26 cellular contexts compared by ENCODE assay signal in the genomic region with DNA sequence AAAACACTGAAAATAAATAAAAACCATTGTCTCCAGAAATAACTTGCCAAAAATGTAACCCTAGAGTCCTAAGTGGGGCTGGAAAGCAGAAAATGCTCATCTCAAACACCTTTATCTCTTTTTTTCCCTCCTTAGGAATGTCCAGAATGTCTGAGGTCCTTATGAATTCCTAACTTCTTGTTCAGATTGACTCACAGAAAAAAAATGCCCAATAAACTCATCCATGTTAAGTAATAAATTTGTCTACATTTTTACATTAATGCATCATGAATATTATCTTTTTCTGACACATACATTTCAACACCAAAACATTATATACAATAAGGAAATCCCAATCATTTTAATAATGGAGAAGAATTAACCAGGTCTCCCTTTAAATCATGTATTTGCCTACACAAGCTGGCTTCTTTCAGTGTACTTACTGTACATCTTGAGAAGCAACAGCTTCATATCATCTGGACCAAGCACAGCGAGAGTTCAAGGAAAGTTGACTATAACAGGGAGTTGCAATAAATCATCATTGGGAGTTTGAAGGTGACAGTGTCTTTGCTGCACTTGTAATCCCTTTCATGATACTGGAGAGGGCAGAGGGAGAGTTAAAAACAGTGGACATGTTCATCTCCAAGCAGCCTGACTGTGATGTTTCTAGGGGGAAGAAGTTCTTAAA.
A peak's percentile ranks its signal among the peaks of the same experiment; 100 is the strongest.
DNase-seq lines count a peak whose midpoint lies in the region; ATAC-seq and TF ChIP-seq lines count a peak whose summit lies in the region.
"Had no signal": no experiment of that assay in that cellular context is flagged by ENCODE, and none has a peak within 500 bp of the region (broad histone marks: within the 10 kb centered on the region; RNA-seq: fewer than 3 reads in every experiment).

No MANE protein-coding gene starts in this region.

- H3K9me3 ChIP-seq in IMR-90 (ENCODE audit: control insufficient read depth, insufficient read depth, low read length), result no peaks in the 10 kb centered on the region
- no peaks in the 10 kb centered on the region for H3K9me3 ChIP-seq in tibial nerve
- H3K9me3 ChIP-seq: esophagus squamous epithelium, HAP-1, Peyer's patch, uterus had no signal

- peak overlapping the region; percentile 80 for H4K91ac ChIP-seq in IMR-90 (ENCODE audit: insufficient read depth, low read depth, low read length)

- POLR2A ChIA-PET in IMR-90 (lab: Charles Lee; ENCODE audit: unreplicated experiment), result no interaction called here

- H3K14ac ChIP-seq in IMR-90 (replicated peaks; ENCODE audit: low read depth, low read length), result peak overlapping the region; percentile 32

- no CpG with 5 or more reads among the region's 1 CpG for WGBS in IMR-90 (ENCODE audit: extremely low coverage in 2 of 2, insufficient read length in 1 of 2), 2 experiments
- 74 to 89% methylated on average over 1 of the region's 1 CpG for WGBS in tibial nerve, 2 donors

- peak overlapping the region; percentile 52; the same call in 1 of the 2 replicates for H4K5ac ChIP-seq in IMR-90 (ENCODE audit: low read depth, low read length)

- DNase-seq in AG10803 (ENCODE audit: low read depth) (peak; percentile 84), IMR-90 (peak; percentile 67), cardiac fibroblast (ENCODE audit: low read depth in 2 of 2) (peak; percentile 55 to 82), left kidney (ENCODE audit: low read depth, low spot score) (peak; percentile 48), GM13976 (ENCODE audit: low spot score) (no peak), tibial nerve (ENCODE audit: low spot score in 2 of 2) (no peak)
- DNase-seq: ACHN; activated CD4-positive, alpha-beta T cell treated with anti-CD3 and anti-CD28 coated beads for 48 hours; activated CD8-positive, alpha-beta memory T cell treated with anti-CD3 and anti-CD28 coated beads, Interleukin-2, amount 10 ng/mL, durations not matched to agents 7 days and 5 days; aorta; C1 segment of cervical spinal cord; effector CD8-positive, alpha-beta T cell; esophagus squamous epithelium; head of caudate nucleus; left ventricle myocardium superior; NCI-H1417 treated with DMSO at 0.1 percent for 48 hours; NCI-H510A; NK-92 treated with Interleukin-12 subunit alpha and Interleukin-12 subunit beta, amount 100 ng/mL, for 24 hours; Peyer's patch; stimulated activated CD4-positive, alpha-beta T cell treated with anti-CD3 and anti-CD28 coated beads, Interleukin-1b, Interleukin-23, amount 100 ng/mL, for 48 hours; substantia nigra; T-helper 2 cell; uterus had no signal

- no peak overlapping the region for H3K9ac ChIP-seq in IMR-90 (ENCODE audit: low read depth, low read length)

- H3K27ac ChIP-seq in IMR-90 (ENCODE audit: insufficient read depth, low read length) (peak overlapping the region; percentile 34; the same call in 1 of the 2 replicates), tibial nerve (no peak overlapping the region)
- H3K27ac ChIP-seq: esophagus squamous epithelium, Peyer's patch, uterus had no signal

- H4K20me1 ChIP-seq in IMR-90 (ENCODE audit: insufficient read depth, low read length), result no peaks in the 10 kb centered on the region

- H3K79me1 ChIP-seq in IMR-90 (ENCODE audit: low read depth in 1 of 2, low read length in 2 of 2), result no peaks in the 10 kb centered on the region

- no peak overlapping the region for H2AFZ ChIP-seq in IMR-90 (replicated peaks; ENCODE audit: low read length, poor library complexity)

- H3K23ac ChIP-seq in IMR-90 (ENCODE audit: low read depth, low read length), result peak overlapping the region; percentile 63; the same call in 1 of the 2 replicates

- TF ChIP-seq POLR2A in IMR-90 (IDR thresholded peaks at IDR 0.05; ENCODE audit: low read depth, low read length) (no peak), tibial nerve (IDR thresholded peaks at IDR 0.05) (no peak)

- H3K18ac ChIP-seq in IMR-90 (ENCODE audit: low read depth, low read length), result peak overlapping the region; percentile 72; the same call in 1 of the 2 replicates

- no peak for TF ChIP-seq EP300 in tibial nerve (IDR thresholded peaks at IDR 0.05)

- BruUV-seq in IMR-90 (replicated peaks; lab: Mats Ljungman, UMichigan), result no TSS peak

- H3K27me3 ChIP-seq in IMR-90 (ENCODE audit: control insufficient read depth, insufficient read depth, low read length) (no peaks in the 10 kb centered on the region), tibial nerve (no peaks in the 10 kb centered on the region)
- H3K27me3 ChIP-seq: esophagus squamous epithelium, Peyer's patch, uterus had no signal

- peak overlapping the region; percentile 87 for H2BK120ac ChIP-seq in IMR-90 (ENCODE audit: low read depth, low read length)

- H4K8ac ChIP-seq in IMR-90 (ENCODE audit: low read depth in 2 of 2, low read length in 2 of 2), result peak overlapping the region; percentile 58 to 88

- CTCF ChIA-PET in IMR-90 (lab: Yijun Ruan, JAX), result no interaction called here

- dilution Hi-C loops in IMR-90 (cut with HindIII; ENCODE audit: low sequenced_read_pairs, unreplicated experiment), result no loop called here

- intact Hi-C loops in IMR-90 (cut with micrococcal nuclease), result loop anchor here (5.0 to 10.0 kb wide), 2 partner anchors 90 to 1583 kb away; partner anchors contain the start of gene ADAMTS1

- H3K4me1 ChIP-seq in IMR-90 (ENCODE audit: control insufficient read depth, insufficient read depth, low read length) (peaks cover 21% of the 10 kb centered on the region; the same call in 1 of the 2 replicates), tibial nerve (peaks cover 0 to under 1% (median 0%) of the 10 kb centered on the region in 4 donors)
- H3K4me1 ChIP-seq: esophagus squamous epithelium, HAP-1, Peyer's patch, uterus had no signal

- H3K4ac ChIP-seq in IMR-90 (ENCODE audit: low read depth, low read length), result peak overlapping the region; percentile 56; the same call in 1 of the 2 replicates

- no peaks in the 10 kb centered on the region for H3K36me3 ChIP-seq in IMR-90 (ENCODE audit: control insufficient read depth, insufficient read depth, low read length)
- no peaks in the 10 kb centered on the region for H3K36me3 ChIP-seq in tibial nerve
- H3K36me3 ChIP-seq: esophagus squamous epithelium, HAP-1, Peyer's patch, uterus had no signal

- peak overlapping the region; percentile 88 for H2BK20ac ChIP-seq in IMR-90 (ENCODE audit: low read depth, low read length)

- H3K56ac ChIP-seq in IMR-90 (ENCODE audit: extremely low read depth, insufficient read depth, low read length), result peak overlapping the region; percentile 78

- H3K4me3 ChIP-seq in AG10803 (ENCODE audit: low read length), result no peak overlapping the region
- no peak overlapping the region for H3K4me3 ChIP-seq in IMR-90 (ENCODE audit: insufficient read depth, low read depth, low read length)
- H3K4me3 ChIP-seq in cardiac fibroblast (replicated peaks in 1 of 2; ENCODE audit: low read depth in 2 of 2, low read length in 2 of 2), result no peak overlapping the region
- no peak overlapping the region for H3K4me3 ChIP-seq in tibial nerve
- H3K4me3 ChIP-seq: esophagus squamous epithelium, HAP-1, Peyer's patch, uterus had no signal

- in situ Hi-C loops in IMR-90 (cut with MboI; ENCODE audit: low sequenced_read_pairs), result no loop called here
- in situ Hi-C loops in GM13976 (cut with MboI; ENCODE audit: low sequenced_read_pairs, unreplicated experiment), result no loop called here

- peak; percentile 8; the same call in 1 of the 2 replicates for TF ChIP-seq CTCF in AG10803 (conservative IDR thresholded peaks at IDR 0.05; ENCODE audit: low read length)
- no peak for TF ChIP-seq CTCF in IMR-90 (conservative IDR thresholded peaks at IDR 0.05; ENCODE audit: low read depth, low read length)
- TF ChIP-seq CTCF in cardiac fibroblast (IDR thresholded peaks at IDR 0.05; ENCODE audit: low read depth, low read length), result no peak
- no peak for TF ChIP-seq CTCF in GM13976 (IDR thresholded peaks at IDR 0.05; ENCODE audit: borderline replicate concordance, control extremely low read depth, extremely low read depth, insufficient read depth, missing control alignments)
- TF ChIP-seq CTCF in tibial nerve (IDR thresholded peaks at IDR 0.05), result no peak

- peak overlapping the region; percentile 91 for H2BK5ac ChIP-seq in IMR-90 (ENCODE audit: low read depth, low read length, poor library complexity, severe bottlenecking)

- H2BK15ac ChIP-seq in IMR-90 (ENCODE audit: low read depth, low read length), result peak overlapping the region; percentile 97

- TF ChIP-seq RAD21 in IMR-90 (IDR thresholded peaks at IDR 0.05; ENCODE audit: low read length), result no peak

- H3K9me1 ChIP-seq in IMR-90 (ENCODE audit: insufficient read depth, low read length), result peaks cover 11% of the 10 kb centered on the region; the same call in 1 of the 2 replicates

- H2AK5ac ChIP-seq in IMR-90 (ENCODE audit: low read depth, low read length), result peak overlapping the region; percentile 90

- H2AK9ac ChIP-seq in IMR-90 (replicated peaks; ENCODE audit: low read depth, low read length, poor library complexity), result no peak overlapping the region

- peak overlapping the region; percentile 8; the same call in 1 of the 2 replicates for H3K4me2 ChIP-seq in IMR-90 (ENCODE audit: low read depth, low read length)

- ATAC-seq in IMR-90 (ENCODE audit: low read depth), result peak; percentile 62
- ATAC-seq in GM18907 (IDR thresholded peaks at IDR 0.05; ENCODE audit: unreplicated experiment), result no peak
- no peak for ATAC-seq in GM21737 (IDR thresholded peaks at IDR 0.05; ENCODE audit: unreplicated experiment)
- ATAC-seq: activated CD8-positive, alpha-beta memory T cell treated with anti-CD3 and anti-CD28 coated beads, Interleukin-2, amount 10 ng/mL, durations not matched to agents 7 days and 5 days; left ventricle myocardium superior had no signal

TF ChIP-seq in IMR-90, 13 proteins besides CTCF, POLR2A, EP300 and RAD21:
- no peak for TF ChIP-seq MAZ (IDR thresholded peaks at IDR 0.05; ENCODE audit: borderline replicate concordance, low read depth, low read length)
- TF ChIP-seq MAFK (IDR thresholded peaks at IDR 0.05; ENCODE audit: low read depth, low read length), result no peak
- no peak for TF ChIP-seq CHD1 (IDR thresholded peaks at IDR 0.05; ENCODE audit: low read depth, low read length)
- TF ChIP-seq CEBPB (IDR thresholded peaks at IDR 0.05; ENCODE audit: low read depth, low read length), result no peak
- TF ChIP-seq NFE2L2 (IDR thresholded peaks at IDR 0.05; ENCODE audit: low read depth, low read length), result no peak
- no peak for TF ChIP-seq FOS (IDR thresholded peaks at IDR 0.05; ENCODE audit: low read depth, low read length)
- TF ChIP-seq, protein P1, sequence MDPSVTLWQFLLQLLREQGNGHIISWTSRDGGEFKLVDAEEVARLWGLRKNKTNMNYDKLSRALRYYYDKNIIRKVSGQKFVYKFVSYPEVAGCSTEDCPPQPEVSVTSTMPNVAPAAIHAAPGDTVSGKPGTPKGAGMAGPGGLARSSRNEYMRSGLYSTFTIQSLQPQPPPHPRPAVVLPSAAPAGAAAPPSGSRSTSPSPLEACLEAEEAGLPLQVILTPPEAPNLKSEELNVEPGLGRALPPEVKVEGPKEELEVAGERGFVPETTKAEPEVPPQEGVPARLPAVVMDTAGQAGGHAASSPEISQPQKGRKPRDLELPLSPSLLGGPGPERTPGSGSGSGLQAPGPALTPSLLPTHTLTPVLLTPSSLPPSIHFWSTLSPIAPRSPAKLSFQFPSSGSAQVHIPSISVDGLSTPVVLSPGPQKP (IDR thresholded peaks at IDR 0.05; ENCODE audit: borderline replicate concordance, low read depth, low read length), result no peak
- TF ChIP-seq BHLHE40 (IDR thresholded peaks at IDR 0.05; ENCODE audit: low read depth, low read length), result no peak
- TF ChIP-seq MXI1 (IDR thresholded peaks at IDR 0.05; ENCODE audit: borderline replicate concordance, low read depth, low read length), result no peak
TF ChIP-seq in IMR-90: peak in this region for 0.

Comparison
In these comparisons a context has a peak if more than half of its experiments do, and no peak if none do; other contexts are left out.
1. DNase-seq: peak in AG10803 (single experiment), IMR-90 (single experiment), cardiac fibroblast (2 of 2) and left kidney (single experiment); none in GM13976 (single experiment) and tibial nerve (0 of 2).